Comparison of ENCODE assay signal across 13 cellular contexts in genomic region chr7:27202018-27202740, GRCh38. TPM values are rescaled to one million over a fixed set of nuclear protein-coding genes. Genes with fewer than 3 reads are reported as not detected.
A peak's percentile ranks its signal among the peaks of the same experiment; 100 is the strongest.
DNase-seq lines count a peak whose midpoint lies in the region; ATAC-seq, FAIRE-seq and TF ChIP-seq lines count a peak whose summit lies in the region.
"Had no signal": no experiment of that assay in that cellular context is flagged by ENCODE, and none has a peak within 500 bp of the region (broad histone marks: within the 10 kb centered on the region; RNA-seq: fewer than 3 reads in every experiment).

No MANE protein-coding gene starts in this region.

- no peaks in the 10 kb centered on the region for H3K9me1 ChIP-seq in K562 (ENCODE audit: control insufficient read depth, insufficient read depth, low read length)

- TF ChIP-seq CTCF in K562 (IDR thresholded peaks at IDR 0.05 in 2 of 3, conservative IDR thresholded peaks at IDR 0.05 in 1 of 3; ENCODE audit: insufficient read depth in 2 of 3, low read depth in 1 of 3, low read length in 3 of 3) (no peak), neural cell (IDR thresholded peaks at IDR 0.05; ENCODE audit: poor library complexity, severe bottlenecking) (no peak), esophagus muscularis mucosa (IDR thresholded peaks at IDR 0.05) (no peak)

- POLR2A ChIA-PET in K562 (lab: Yijun Ruan, JAX), result interaction anchor here (0.6 kb wide), 1 partner anchor 1947 kb away, joined by 3 read pairs; no protein-coding TSS in a partner anchor

- H3K27me3 ChIP-seq in K562 (ENCODE audit: control insufficient read depth in 2 of 2, insufficient read depth in 2 of 2, low read length in 2 of 2) (peaks cover 51 to 71% of the 10 kb centered on the region in 2 experiments), neural cell (ENCODE audit: insufficient read depth, low read depth, low read length) (peaks cover 93% of the 10 kb centered on the region), esophagus muscularis mucosa (peaks cover 20 to 100% (median 83%) of the 10 kb centered on the region in 4 donors)

- no TSS peak for BruUV-seq in K562 (replicated peaks; lab: Mats Ljungman, UMichigan)

- no peak for TF ChIP-seq EP300 in K562 (IDR thresholded peaks at IDR 0.05; ENCODE audit: low read length)
- no peak for TF ChIP-seq EP300 in neural cell (conservative IDR thresholded peaks at IDR 0.05; ENCODE audit: poor library complexity, severe bottlenecking)
- no peak for TF ChIP-seq EP300 in esophagus muscularis mucosa (IDR thresholded peaks at IDR 0.05)

- no peaks in the 10 kb centered on the region for H3F3A ChIP-seq in neural cell (ENCODE audit: insufficient read depth, low read length, poor library complexity, severe bottlenecking)

- no peak overlapping the region for H3K27ac ChIP-seq in K562 (ENCODE audit: extremely low read depth, low read depth, low read length)
- H3K27ac ChIP-seq in neural cell (ENCODE audit: low read length), result no peak overlapping the region
- H3K27ac ChIP-seq in esophagus muscularis mucosa (replicated peaks in 1 of 4), result no peak overlapping the region

- CTCF ChIA-PET in K562 (lab: Yijun Ruan, JAX; ENCODE audit: low intra/inter-chr PET ratio), result no interaction called here

- H3K9ac ChIP-seq in K562 (ENCODE audit: insufficient read depth in 1 of 2, low read depth in 2 of 2, low read length in 2 of 2), result no peak overlapping the region
- H3K9ac ChIP-seq in neural cell (ENCODE audit: low read length), result no peak overlapping the region

- H4K20me1 ChIP-seq in K562 (replicated peaks; ENCODE audit: control insufficient read depth, insufficient read depth, low read length) (0 out of 2 replicates have a peak, but pooled peaks cover 8% of the 10 kb centered on the region), neural cell (ENCODE audit: insufficient read depth) (no peaks in the 10 kb centered on the region)

- H2AFZ ChIP-seq in K562 (ENCODE audit: low read depth, low read length) (no peak overlapping the region), neural cell (ENCODE audit: low read depth, low read length) (no peak overlapping the region)

- H3K79me2 ChIP-seq in K562 (ENCODE audit: control insufficient read depth, insufficient read depth, low read length) (no peaks in the 10 kb centered on the region), neural cell (replicated peaks; ENCODE audit: insufficient read depth, low read length) (no peaks in the 10 kb centered on the region)

- H3K4me1 ChIP-seq in K562 (replicated peaks in 1 of 2; ENCODE audit: control insufficient read depth in 2 of 2, insufficient read depth in 2 of 2, low read length in 2 of 2) (peaks cover 0 to 17% of the 10 kb centered on the region in 2 experiments; a peak in 2 of 5 replicates), esophagus muscularis mucosa (peaks cover 25 to 62% (median 52%) of the 10 kb centered on the region in 4 donors)

- FAIRE-seq in K562 (lab: Jason Lieb, UNC), result no peak

- H3K36me3 ChIP-seq in K562 (ENCODE audit: control insufficient read depth, insufficient read depth, low read length) (no peaks in the 10 kb centered on the region), neural cell (ENCODE audit: insufficient read depth, low read length) (no peaks in the 10 kb centered on the region), esophagus muscularis mucosa (no peaks in the 10 kb centered on the region)

- TF ChIP-seq POLR2A in K562 (conservative IDR thresholded peaks at IDR 0.05) (no peak), esophagus muscularis mucosa (IDR thresholded peaks at IDR 0.05; ENCODE audit: low read depth) (no peak)

- H3K9me2 ChIP-seq in neural cell (ENCODE audit: insufficient read depth, low read length), result no peaks in the 10 kb centered on the region

- no peak overlapping the region for H3K4me2 ChIP-seq in K562 (ENCODE audit: insufficient read depth, low read length)
- H3K4me2 ChIP-seq in neural cell (ENCODE audit: low read length), result no peak overlapping the region

- TF ChIP-seq RAD21 in K562 (CRISPR knock-in tag; conservative IDR thresholded peaks at IDR 0.05 in 1 of 2, IDR thresholded peaks at IDR 0.05 in 1 of 2) (no peak), neural cell (conservative IDR thresholded peaks at IDR 0.05) (no peak)

- no peak for ATAC-seq in K562
- ATAC-seq: activated naive CD4-positive, alpha-beta T cell treated with anti-CD3 and anti-CD28 coated beads, Interleukin-2, amount 50 U/mL, for 72 hours had no signal

- H3K9me3 ChIP-seq in K562 (replicated peaks; ENCODE audit: control insufficient read depth, insufficient read depth, low read depth, low read length) (no peaks in the 10 kb centered on the region), neural cell (ENCODE audit: low read length) (no peaks in the 10 kb centered on the region), esophagus muscularis mucosa (no peaks in the 10 kb centered on the region)

- WGBS in K562 (ENCODE audit: insufficient coverage, low coverage, missing lambda C conversion rate), result 13% methylated on average over 28 of the region's 29 CpGs
- 19% methylated on average over 28 of the region's 29 CpGs for WGBS in esophagus muscularis mucosa

- in situ Hi-C loops in K562 (cut with MboI), result loop anchor here (5.0 to 10.0 kb wide), 4 partner anchors 373 to 815 kb away; no protein-coding TSS in a partner anchor

- peak; percentile 63 for DNase-seq in HT-29 (ENCODE audit: low spot score)
- DNase-seq in K562 (ENCODE audit: extremely low read depth in 1 of 4, low spot score in 3 of 4), result no peak
- DNase-seq in esophagus muscularis mucosa (ENCODE audit: extremely low spot score), result no peak
- no peak for DNase-seq in cerebellar cortex (ENCODE audit: low spot score)
- DNase-seq in NCI-H2171 treated with DMSO at 0.1 percent for 48 hours (lab: John Stamatoyannopoulos, UW), result no peak
- DNase-seq: activated CD4-positive, alpha-beta T cell treated with anti-CD3 and anti-CD28 coated beads, Interleukin-2, amount 50 U/mL, for 1 hour; NCI-H187; NCI-H774; nucleus accumbens; stimulated activated CD4-positive, alpha-beta T cell treated with anti-CD3 and anti-CD28 coated beads, Interleukin-15, amount 100 ng/mL, for 24 hours had no signal

- H3K4me3 ChIP-seq in K562, result no peak overlapping the region
- no peak overlapping the region for H3K4me3 ChIP-seq in neural cell (ENCODE audit: low read length)
- H3K4me3 ChIP-seq in esophagus muscularis mucosa, result no peak overlapping the region

- intact Hi-C loops in K562 (cut with micrococcal nuclease) (no loop called here), esophagus muscularis mucosa (cut with DNase I) (loop anchor here (10.0 kb wide), 1 partner anchor 583 kb away; no protein-coding TSS in a partner anchor)

RNA-seq across cellular contexts. Expression of gene HOXA13, which starts 2.3 kb away (rescaled TPM):
- total RNA-seq in HT-29 (2014; rRNA removed; shearing (Covaris generic)), result 19.8 and 22.2 TPM in 2 replicates
- total RNA-seq in K562 (2011; cell fraction: chromatin; rRNA removed; ENCODE audit: low replicate concordance), result not detected in 2 replicates
- not detected in 2 replicates for total RNA-seq in K562 (2011; cell fraction: nucleolus; rRNA removed)
- total RNA-seq in K562 (2011; cell fraction: nucleoplasm; rRNA removed), result not detected in 2 replicates
- total RNA-seq in K562 (2014; rRNA removed) (not detected in 2 replicates), K562 (2014; rRNA removed; fragmentation: Illumina TruSeq; extraction: Trizol) (not detected in 2 replicates), K562 (2015; rRNA removed; fragmentation: Illumina TruSeq; extraction: Trizol) (not detected in 2 replicates), K562 (2021) (not detected in 2 replicates), esophagus muscularis mucosa (not detected)
- polyA plus RNA-seq in K562 (2011; rRNA removed) (not detected in 2 replicates), K562 (2014; fragmentation: Illumina TruSeq; extraction: Trizol) (not detected in 2 replicates), K562 (2014; fragmentation: Nextera tagmentation; extraction: Ambion mirVana) (not detected), K562 (2014; rRNA removed) (not detected in 2 replicates), neural cell (not detected in 2 replicates)
- not detected in 2 replicates for polyA plus RNA-seq in K562 (2011; cell fraction: cytosol; rRNA removed)
- polyA plus RNA-seq in K562 (2011; cell fraction: nucleus; rRNA removed), result not detected in 2 replicates
- not detected in 2 replicates for polyA plus RNA-seq in K562 (2012)
- not detected in 2 replicates for polyA minus RNA-seq in K562 (2011; rRNA and poly(A)+ RNA removed)
- not detected in 2 replicates for polyA minus RNA-seq in K562 (2011; cell fraction: cytosol; rRNA and poly(A)+ RNA removed)
- polyA minus RNA-seq in K562 (2011; cell fraction: nucleus; rRNA and poly(A)+ RNA removed), result not detected in 2 replicates
- not detected in 2 replicates for polyA minus RNA-seq in neural cell
- total RNA-seq: activated naive CD4-positive, alpha-beta T cell treated with anti-CD3 and anti-CD28 coated beads, Interleukin-2, amount 50 U/mL, for 72 hours; kidney epithelial cell had no signal

RNA-seq across cellular contexts. Expression of gene HOXA11, which starts 17.1 kb away (rescaled TPM):
- 67.7 and 74.3 TPM in 2 replicates for total RNA-seq in HT-29 (2014; rRNA removed; shearing (Covaris generic))
- total RNA-seq in K562 (2011; cell fraction: chromatin; rRNA removed; ENCODE audit: low replicate concordance), result not detected in 2 replicates
- not detected in 2 replicates for total RNA-seq in K562 (2011; cell fraction: nucleolus; rRNA removed)
- not detected in 2 replicates for total RNA-seq in K562 (2011; cell fraction: nucleoplasm; rRNA removed)
- total RNA-seq in K562 (2014; rRNA removed), result not detected in 2 replicates
- not detected in 2 replicates for total RNA-seq in K562 (2014; rRNA removed; fragmentation: Illumina TruSeq; extraction: Trizol)
- not detected in 2 replicates for total RNA-seq in K562 (2015; rRNA removed; fragmentation: Illumina TruSeq; extraction: Trizol)
- not detected in 2 replicates for total RNA-seq in K562 (2021)
- polyA plus RNA-seq in K562 (2011; rRNA removed), result not detected in 2 replicates
- polyA plus RNA-seq in K562 (2011; cell fraction: cytosol; rRNA removed), result not detected in 2 replicates
- not detected in 2 replicates for polyA plus RNA-seq in K562 (2011; cell fraction: nucleus; rRNA removed)
- not detected in 2 replicates for polyA plus RNA-seq in K562 (2012)
- not detected in 2 replicates for polyA plus RNA-seq in K562 (2014; fragmentation: Illumina TruSeq; extraction: Trizol)
- not detected for polyA plus RNA-seq in K562 (2014; fragmentation: Nextera tagmentation; extraction: Ambion mirVana)
- not detected in 2 replicates for polyA plus RNA-seq in K562 (2014; rRNA removed)
- polyA minus RNA-seq in K562 (2011; rRNA and poly(A)+ RNA removed), result not detected in 2 replicates
- polyA minus RNA-seq in K562 (2011; cell fraction: cytosol; rRNA and poly(A)+ RNA removed), result not detected in 2 replicates
- not detected in 2 replicates for polyA minus RNA-seq in K562 (2011; cell fraction: nucleus; rRNA and poly(A)+ RNA removed)
- polyA plus RNA-seq in neural cell, result not detected in 2 replicates
- not detected in 2 replicates for polyA minus RNA-seq in neural cell
- total RNA-seq in esophagus muscularis mucosa, result not detected
- total RNA-seq: activated naive CD4-positive, alpha-beta T cell treated with anti-CD3 and anti-CD28 coated beads, Interleukin-2, amount 50 U/mL, for 72 hours had no signal

RNA-seq across cellular contexts. Expression of gene HOXA10, which starts 28.1 kb away (rescaled TPM):
- total RNA-seq in HT-29 (2014; rRNA removed; shearing (Covaris generic)), result 78.9 and 86.4 TPM in 2 replicates
- total RNA-seq in K562 (2011; cell fraction: chromatin; rRNA removed; ENCODE audit: low replicate concordance), result not detected in 2 replicates
- not detected in 2 replicates for total RNA-seq in K562 (2011; cell fraction: nucleolus; rRNA removed)
- total RNA-seq in K562 (2011; cell fraction: nucleoplasm; rRNA removed), result not detected in 2 replicates
- not detected in 2 replicates for total RNA-seq in K562 (2014; rRNA removed)
- not detected in 2 replicates for total RNA-seq in K562 (2014; rRNA removed; fragmentation: Illumina TruSeq; extraction: Trizol)
- not detected in 2 replicates for total RNA-seq in K562 (2015; rRNA removed; fragmentation: Illumina TruSeq; extraction: Trizol)
- not detected in 2 replicates for total RNA-seq in K562 (2021)
- not detected in 2 replicates for polyA plus RNA-seq in K562 (2011; rRNA removed)
- not detected in 2 replicates for polyA plus RNA-seq in K562 (2011; cell fraction: cytosol; rRNA removed)
- not detected in 2 replicates for polyA plus RNA-seq in K562 (2011; cell fraction: nucleus; rRNA removed)
- not detected in 2 replicates for polyA plus RNA-seq in K562 (2012)
- polyA plus RNA-seq in K562 (2014; fragmentation: Illumina TruSeq; extraction: Trizol), result not detected in 2 replicates
- not detected for polyA plus RNA-seq in K562 (2014; fragmentation: Nextera tagmentation; extraction: Ambion mirVana)
- not detected in 2 replicates for polyA plus RNA-seq in K562 (2014; rRNA removed)
- not detected in 2 replicates for polyA minus RNA-seq in K562 (2011; rRNA and poly(A)+ RNA removed)
- polyA minus RNA-seq in K562 (2011; cell fraction: cytosol; rRNA and poly(A)+ RNA removed), result not detected in 2 replicates
- polyA minus RNA-seq in K562 (2011; cell fraction: nucleus; rRNA and poly(A)+ RNA removed), result not detected in 2 replicates
- polyA plus RNA-seq in neural cell, result not detected in 2 replicates
- not detected in 2 replicates for polyA minus RNA-seq in neural cell
- total RNA-seq in esophagus muscularis mucosa, result not detected
- total RNA-seq: activated naive CD4-positive, alpha-beta T cell treated with anti-CD3 and anti-CD28 coated beads, Interleukin-2, amount 50 U/mL, for 72 hours had no signal

RNA-seq across cellular contexts. Expression of gene HOXA9, which starts 36.8 kb away (rescaled TPM):
- total RNA-seq in HT-29 (2014; rRNA removed; shearing (Covaris generic)), result 96.1 and 99.2 TPM in 2 replicates
- not detected in 2 replicates for total RNA-seq in K562 (2011; cell fraction: chromatin; rRNA removed; ENCODE audit: low replicate concordance)
- not detected in 2 replicates for total RNA-seq in K562 (2011; cell fraction: nucleolus; rRNA removed)
- total RNA-seq in K562 (2011; cell fraction: nucleoplasm; rRNA removed), result not detected in 2 replicates
- not detected in 2 replicates for total RNA-seq in K562 (2014; rRNA removed)
- not detected in 2 replicates for total RNA-seq in K562 (2014; rRNA removed; fragmentation: Illumina TruSeq; extraction: Trizol)
- not detected in 2 replicates for total RNA-seq in K562 (2015; rRNA removed; fragmentation: Illumina TruSeq; extraction: Trizol)
- not detected in 2 replicates for total RNA-seq in K562 (2021)
- not detected in 2 replicates for polyA plus RNA-seq in K562 (2011; rRNA removed)
- not detected in 2 replicates for polyA plus RNA-seq in K562 (2011; cell fraction: cytosol; rRNA removed)
- not detected in 2 replicates for polyA plus RNA-seq in K562 (2011; cell fraction: nucleus; rRNA removed)
- polyA plus RNA-seq in K562 (2012), result not detected in 2 replicates
- not detected in 2 replicates for polyA plus RNA-seq in K562 (2014; fragmentation: Illumina TruSeq; extraction: Trizol)
- not detected for polyA plus RNA-seq in K562 (2014; fragmentation: Nextera tagmentation; extraction: Ambion mirVana)
- not detected in 2 replicates for polyA plus RNA-seq in K562 (2014; rRNA removed)
- polyA minus RNA-seq in K562 (2011; rRNA and poly(A)+ RNA removed), result not detected in 2 replicates
- polyA minus RNA-seq in K562 (2011; cell fraction: cytosol; rRNA and poly(A)+ RNA removed), result not detected in 2 replicates
- not detected in 2 replicates for polyA minus RNA-seq in K562 (2011; cell fraction: nucleus; rRNA and poly(A)+ RNA removed)
- polyA plus RNA-seq in neural cell, result not detected in 2 replicates
- not detected in 2 replicates for polyA minus RNA-seq in neural cell
- under 1 TPM in 1 of 4 donors, not detected in 3; 0.50 TPM for total RNA-seq in esophagus muscularis mucosa
- total RNA-seq: activated naive CD4-positive, alpha-beta T cell treated with anti-CD3 and anti-CD28 coated beads, Interleukin-2, amount 50 U/mL, for 72 hours had no signal

RNA-seq across cellular contexts. Expression of gene EVX1, which starts 40.4 kb away (rescaled TPM):
- total RNA-seq in HT-29 (2014; rRNA removed; shearing (Covaris generic)), result 0.31 TPM in 1 of 2 replicates, not detected in the other
- total RNA-seq in K562 (2011; cell fraction: chromatin; rRNA removed; ENCODE audit: low replicate concordance), result not detected in 2 replicates
- total RNA-seq in K562 (2011; cell fraction: nucleolus; rRNA removed), result not detected in 2 replicates
- not detected in 2 replicates for total RNA-seq in K562 (2011; cell fraction: nucleoplasm; rRNA removed)
- total RNA-seq in K562 (2014; rRNA removed) (not detected in 2 replicates), K562 (2014; rRNA removed; fragmentation: Illumina TruSeq; extraction: Trizol) (not detected in 2 replicates), K562 (2015; rRNA removed; fragmentation: Illumina TruSeq; extraction: Trizol) (not detected in 2 replicates), K562 (2021) (not detected in 2 replicates), esophagus muscularis mucosa (not detected)
- polyA plus RNA-seq in K562 (2011; rRNA removed) (not detected in 2 replicates), K562 (2014; fragmentation: Illumina TruSeq; extraction: Trizol) (not detected in 2 replicates), K562 (2014; fragmentation: Nextera tagmentation; extraction: Ambion mirVana) (not detected), K562 (2014; rRNA removed) (not detected in 2 replicates), neural cell (not detected in 2 replicates)
- not detected in 2 replicates for polyA plus RNA-seq in K562 (2011; cell fraction: cytosol; rRNA removed)
- polyA plus RNA-seq in K562 (2011; cell fraction: nucleus; rRNA removed), result not detected in 2 replicates
- not detected in 2 replicates for polyA plus RNA-seq in K562 (2012)
- not detected in 2 replicates for polyA minus RNA-seq in K562 (2011; rRNA and poly(A)+ RNA removed)
- not detected in 2 replicates for polyA minus RNA-seq in K562 (2011; cell fraction: cytosol; rRNA and poly(A)+ RNA removed)
- not detected in 2 replicates for polyA minus RNA-seq in K562 (2011; cell fraction: nucleus; rRNA and poly(A)+ RNA removed)
- not detected in 2 replicates for polyA minus RNA-seq in neural cell
- total RNA-seq: activated naive CD4-positive, alpha-beta T cell treated with anti-CD3 and anti-CD28 coated beads, Interleukin-2, amount 50 U/mL, for 72 hours; kidney epithelial cell had no signal

Comparison
In these comparisons a context has a peak if more than half of its experiments do, and no peak if none do; other contexts are left out.
1. RNA of gene HOXA13, which starts 2.3 kb away (total RNA-seq): 19.8 to 22.2 TPM in HT-29; not detected in K562 and not detected in esophagus muscularis mucosa; every median in the first group is over 10 times any median in the second.
2. RNA of gene HOXA11, which starts 17.1 kb away (total RNA-seq): 67.7 to 74.3 TPM in HT-29; not detected in K562 and not detected in esophagus muscularis mucosa; every median in the first group is over 10 times any median in the second.
3. RNA of gene HOXA10, which starts 28.1 kb away (total RNA-seq): 78.9 to 86.4 TPM in HT-29; not detected in K562 and not detected in esophagus muscularis mucosa; every median in the first group is over 10 times any median in the second.